Comparison of ENCODE assay signal across 8 cellular contexts in genomic region chr12:57175428-57176138, GRCh38. TPM values are rescaled to one million over a fixed set of nuclear protein-coding genes. Genes with fewer than 3 reads are reported as not detected.
DNase-seq lines count a peak whose midpoint lies in the region; ATAC-seq and TF ChIP-seq lines count a peak whose summit lies in the region.

No MANE protein-coding gene starts in this region.

- 45 to 48% methylated on average over 29 of the region's 29 CpGs for WGBS in GM23248 (ENCODE audit: low coverage in 1 of 2, low lambda C conversion rate in 2 of 2, missing lambda C conversion rate in 2 of 2), 2 experiments
- WGBS in testis, 2 donors: 19 to 52% methylated on average over 10 to 29 of the region's 29 CpGs

- no peaks in the 10 kb centered on the region for H3K36me3 Mint-ChIP-seq in activated CD8-positive, alpha-beta T cell treated with anti-CD3 and anti-CD28 coated beads, Interleukin-2, amount 10 ng/mL, durations not matched to agents 7 days and 5 days (ENCODE audit: low read depth)

- no peaks in the 10 kb centered on the region for H3K27me3 Mint-ChIP-seq in activated CD8-positive, alpha-beta T cell treated with anti-CD3 and anti-CD28 coated beads, Interleukin-2, amount 10 ng/mL, durations not matched to agents 7 days and 5 days (ENCODE audit: low read depth)

- H3K27ac ChIP-seq in 22Rv1 (peak overlapping the region; percentile 38; the same call in 1 of the 2 replicates), GM23248 (peak overlapping the region; percentile 48; the same call in 1 of the 2 replicates), epithelial cell of prostate (peak overlapping the region; percentile 73), testis (peak overlapping the region; percentile 53 to 59)

- H3F3A ChIP-seq in GM23248 (ENCODE audit: insufficient read depth): peaks cover 23% of the 10 kb centered on the region

- H4K20me1 ChIP-seq in GM23248 (ENCODE audit: insufficient read depth): no peaks in the 10 kb centered on the region

- TF ChIP-seq CTCF in 22Rv1 (IDR thresholded peaks at IDR 0.05) (peak; percentile 99), testis (IDR thresholded peaks at IDR 0.05) (peak; percentile 80 to 87 (median 80))

- no peak overlapping the region for H3K9ac ChIP-seq in GM23248

- no peak for TF ChIP-seq POLR2A in testis (IDR thresholded peaks at IDR 0.05)

- intact Hi-C loops in testis (cut with DNase I; ENCODE audit: low total_unique reads): no loop called here

- H3K9me3 Mint-ChIP-seq in activated CD8-positive, alpha-beta T cell treated with anti-CD3 and anti-CD28 coated beads, Interleukin-2, amount 10 ng/mL, durations not matched to agents 7 days and 5 days (ENCODE audit: insufficient read depth): no peaks in the 10 kb centered on the region

- peak; percentile 87 for DNase-seq in GM23248
- peak; percentile 74 for DNase-seq in NCI-H510A (lab: John Stamatoyannopoulos, UW)
- peak; percentile 55 for DNase-seq in activated CD8-positive, alpha-beta T cell treated with anti-CD3 and anti-CD28 coated beads, Interleukin-2, amount 10 ng/mL, durations not matched to agents 7 days and 5 days
- peak; percentile 95 for DNase-seq in epithelial cell of prostate (ENCODE audit: low read depth, low spot score)
- DNase-seq in mucosa of gallbladder (ENCODE audit: low spot score): peak; percentile 85
- peak; percentile 90 for DNase-seq in testis
- no peak for DNase-seq in NCI-H446 (lab: John Stamatoyannopoulos, UW)

- H3K9me2 ChIP-seq in GM23248 (ENCODE audit: insufficient read depth): no peaks in the 10 kb centered on the region

- in situ Hi-C loops in GM23248 (cut with MboI): loop anchor here (5.0 kb wide), 1 partner anchor 53 kb away; no protein-coding TSS in a partner anchor

- H3K27me3 ChIP-seq in GM23248 (replicated peaks; ENCODE audit: insufficient read depth) (no peaks in the 10 kb centered on the region), testis (no peaks in the 10 kb centered on the region)

- no peak overlapping the region for H3K4me3 Mint-ChIP-seq in activated CD8-positive, alpha-beta T cell treated with anti-CD3 and anti-CD28 coated beads, Interleukin-2, amount 10 ng/mL, durations not matched to agents 7 days and 5 days

- H3K79me2 ChIP-seq in GM23248 (ENCODE audit: insufficient read depth): peaks cover 85% of the 10 kb centered on the region

- no peak overlapping the region for H2AFZ ChIP-seq in GM23248

- H3K4me3 ChIP-seq in GM23248 (no peak overlapping the region), testis (no peak overlapping the region)

- H3K36me3 ChIP-seq in GM23248 (ENCODE audit: low read depth) (peaks cover 57% of the 10 kb centered on the region), testis (ENCODE audit: low read depth, missing control alignments) (no peaks in the 10 kb centered on the region)

- H3K9me3 ChIP-seq in GM23248 (ENCODE audit: low read depth): no peaks in the 10 kb centered on the region
- no peaks in the 10 kb centered on the region for H3K9me3 ChIP-seq in testis

- CTCF ChIA-PET in activated CD8-positive, alpha-beta T cell treated with anti-CD3 and anti-CD28 coated beads, Interleukin-2, amount 10 ng/mL, durations not matched to agents 7 days and 5 days (lab: Charles Lee): interaction anchor here (0.8 to 9.6 kb wide), 15 partner anchors 10 to 138 kb away, joined by 3 to 85 read pairs (median 4); partner anchors contain the start of genes LRP1, NEMP1 and STAT6

- no peak overlapping the region for H3K4me2 ChIP-seq in GM23248 (ENCODE audit: unreplicated experiment)

- POLR2A ChIA-PET in activated CD8-positive, alpha-beta T cell treated with anti-CD3 and anti-CD28 coated beads, Interleukin-2, amount 10 ng/mL, durations not matched to agents 7 days and 5 days (lab: Charles Lee): no interaction called here

- H3K27ac Mint-ChIP-seq in activated CD8-positive, alpha-beta T cell treated with anti-CD3 and anti-CD28 coated beads, Interleukin-2, amount 10 ng/mL, durations not matched to agents 7 days and 5 days: no peak overlapping the region

- peak; percentile 45 for ATAC-seq in activated CD8-positive, alpha-beta T cell treated with anti-CD3 and anti-CD28 coated beads, Interleukin-2, amount 10 ng/mL, durations not matched to agents 7 days and 5 days

- H3K4me1 ChIP-seq in GM23248 (ENCODE audit: insufficient read depth) (peaks cover 14% of the 10 kb centered on the region), testis (peaks cover 28% of the 10 kb centered on the region)

- no peaks in the 10 kb centered on the region for H3K4me1 Mint-ChIP-seq in activated CD8-positive, alpha-beta T cell treated with anti-CD3 and anti-CD28 coated beads, Interleukin-2, amount 10 ng/mL, durations not matched to agents 7 days and 5 days (ENCODE audit: low read depth)

RNA-seq across cellular contexts. Expression of gene LRP1-AS, which starts 28.2 kb away (rescaled TPM):
- not detected in 2 replicates for total RNA-seq in GM23248 (2014; rRNA removed; shearing (Covaris generic))
- polyA plus RNA-seq in GM23248 (2016; fragmentation: Nextera tagmentation; extraction: Ambion mirVana) (0.60 TPM in 1 of 2 replicates, not detected in the other), testis (ENCODE audit: insufficient read depth, low read depth, low replicate concordance) (not detected)
- not detected for total RNA-seq in activated CD8-positive, alpha-beta T cell treated with anti-CD3 and anti-CD28 coated beads, Interleukin-2, amount 10 ng/mL, durations not matched to agents 7 days and 5 days
- total RNA-seq in mucosa of gallbladder (not detected), testis (not detected)

RNA-seq across cellular contexts. Expression of gene NXPH4, which starts 41.0 kb away (rescaled TPM):
- total RNA-seq in GM23248 (2014; rRNA removed; shearing (Covaris generic)): 5.6 and 5.7 TPM in 2 replicates
- 5.4 and 6.7 TPM in 2 replicates for polyA plus RNA-seq in GM23248 (2016; fragmentation: Nextera tagmentation; extraction: Ambion mirVana)
- under 1 TPM; 0.39 to 0.40 TPM for total RNA-seq in activated CD8-positive, alpha-beta T cell treated with anti-CD3 and anti-CD28 coated beads, Interleukin-2, amount 10 ng/mL, durations not matched to agents 7 days and 5 days
- 0.83 TPM for total RNA-seq in mucosa of gallbladder
- 1 to 10 TPM; 7.5 to 7.7 TPM for total RNA-seq in testis
- 1.8 TPM for polyA plus RNA-seq in testis (ENCODE audit: insufficient read depth, low read depth, low replicate concordance)

RNA-seq across cellular contexts. Expression of gene LRP1, which starts 47.3 kb away (rescaled TPM):
- total RNA-seq in GM23248 (2014; rRNA removed; shearing (Covaris generic)): 257 and 296 TPM in 2 replicates
- 161 and 166 TPM in 2 replicates for polyA plus RNA-seq in GM23248 (2016; fragmentation: Nextera tagmentation; extraction: Ambion mirVana)
- total RNA-seq in activated CD8-positive, alpha-beta T cell treated with anti-CD3 and anti-CD28 coated beads, Interleukin-2, amount 10 ng/mL, durations not matched to agents 7 days and 5 days: under 1 TPM; 0.39 to 0.40 TPM
- total RNA-seq in mucosa of gallbladder: 241 TPM
- total RNA-seq in testis: 100 to 1,000 TPM; 135 to 200 TPM
- polyA plus RNA-seq in testis (ENCODE audit: insufficient read depth, low read depth, low replicate concordance): 82.4 TPM

RNA-seq across cellular contexts. Expression of gene SHMT2, which starts 53.9 kb away (rescaled TPM):
- 272 and 341 TPM in 2 replicates for total RNA-seq in GM23248 (2014; rRNA removed; shearing (Covaris generic))
- 184 and 185 TPM in 2 replicates for polyA plus RNA-seq in GM23248 (2016; fragmentation: Nextera tagmentation; extraction: Ambion mirVana)
- 100 to 1,000 TPM; 194 to 208 TPM for total RNA-seq in activated CD8-positive, alpha-beta T cell treated with anti-CD3 and anti-CD28 coated beads, Interleukin-2, amount 10 ng/mL, durations not matched to agents 7 days and 5 days
- 65.1 TPM for total RNA-seq in mucosa of gallbladder
- total RNA-seq in testis: 10 to 100 TPM; 25.9 to 33.9 TPM
- 24.8 TPM for polyA plus RNA-seq in testis (ENCODE audit: insufficient read depth, low read depth, low replicate concordance)

Comparison
In these comparisons a context has a peak if more than half of its experiments do, and no peak if none do; other contexts are left out.
1. DNase-seq: peak in GM23248 (single experiment), NCI-H510A (single experiment), activated CD8-positive, alpha-beta T cell treated with anti-CD3 and anti-CD28 coated beads, Interleukin-2, amount 10 ng/mL, durations not matched to agents 7 days and 5 days (single experiment), epithelial cell of prostate (single experiment), mucosa of gallbladder (single experiment) and testis (single experiment); none in NCI-H446 (0 of 2).
2. RNA of gene LRP1, which starts 47.3 kb away (total RNA-seq): 257 to 296 TPM in GM23248, 241 TPM in mucosa of gallbladder (single experiment) and 135 to 200 TPM in testis; 0.39 to 0.40 TPM in activated CD8-positive, alpha-beta T cell treated with anti-CD3 and anti-CD28 coated beads, Interleukin-2, amount 10 ng/mL, durations not matched to agents 7 days and 5 days; every median in the first group is over 10 times any median in the second.
3. Peak in every context shown above with its lines, with median percentiles within 50 percentile points of each other: H3K27ac ChIP-seq.